Comparison of ENCODE assay signal across 2 cellular contexts in the genomic region with DNA sequence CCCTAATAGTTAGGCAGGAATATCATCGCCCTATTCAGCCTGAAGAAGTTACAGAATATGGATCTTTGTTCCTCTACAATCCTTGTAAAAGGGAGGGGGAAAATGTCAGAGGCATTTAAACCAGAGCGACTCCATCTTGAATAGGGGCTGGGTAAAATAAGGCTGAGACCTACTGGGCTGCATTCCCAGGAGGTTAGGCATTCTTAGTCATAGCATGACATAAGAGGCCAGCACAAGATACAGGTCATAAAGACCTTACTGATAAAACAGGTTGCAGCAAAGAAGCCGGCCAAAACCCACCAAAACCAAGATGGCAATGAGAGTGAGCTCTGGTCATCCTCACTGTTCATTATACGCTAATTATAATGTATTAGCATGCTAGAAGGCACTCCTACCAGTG. TPM values are rescaled to one million over a fixed set of nuclear protein-coding genes. Genes with fewer than 3 reads are reported as not detected.
"Had no signal": no experiment of that assay in that cellular context is flagged by ENCODE, and none has a peak within 500 bp of the region (broad histone marks: within the 10 kb centered on the region; RNA-seq: fewer than 3 reads in every experiment).

No MANE protein-coding gene starts in this region.

RNA-seq across cellular contexts. Expression of a gene that starts 15.4 kb away (rescaled TPM):
- total RNA-seq: HFFc6 had no signal
- polyA plus RNA-seq: GM23248 had no signal
